9 cellular contexts compared by ENCODE assay signal in the genomic region with DNA sequence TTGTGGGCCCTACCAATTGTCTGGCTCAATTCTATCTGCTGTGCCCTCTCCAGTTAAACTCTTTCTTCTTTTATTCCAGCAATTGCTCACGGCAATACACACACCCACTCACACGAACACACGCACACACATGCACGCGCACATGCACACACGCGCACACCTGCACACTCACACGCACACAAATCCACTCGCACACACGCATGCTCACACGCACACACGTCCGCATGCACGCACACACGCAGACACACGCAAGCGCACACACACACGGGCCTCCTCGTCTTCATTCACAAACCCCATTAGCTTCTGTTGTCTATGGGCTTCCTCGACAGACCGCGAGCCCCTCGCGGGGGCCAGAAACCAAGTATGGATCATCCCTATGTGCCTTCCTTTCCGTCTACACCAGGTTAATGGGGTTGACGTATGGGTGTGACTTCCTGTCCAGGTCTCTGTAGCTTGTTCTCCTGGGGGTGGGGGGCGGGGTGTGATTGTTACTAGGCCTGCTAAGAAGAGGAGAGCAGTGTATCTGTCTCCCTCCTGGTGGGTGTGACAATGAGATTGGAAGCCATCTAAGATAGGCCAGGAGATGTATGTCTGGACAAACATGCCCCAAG. TPM values are rescaled to one million over a fixed set of nuclear protein-coding genes. Genes with fewer than 3 reads are reported as not detected.
DNase-seq lines count a peak whose midpoint lies in the region; ATAC-seq and TF ChIP-seq lines count a peak whose summit lies in the region.
"Had no signal": no experiment of that assay in that cellular context is flagged by ENCODE, and none has a peak within 500 bp of the region (broad histone marks: within the 10 kb centered on the region; RNA-seq: fewer than 3 reads in every experiment).

No MANE protein-coding gene starts in this region.

- H3K27ac Mint-ChIP-seq in Calu3 (ENCODE audit: unreplicated experiment) (peak overlapping the region; percentile 33), T-cell (peak overlapping the region; percentile 80 to 86), progenitor cell of endocrine pancreas (peak overlapping the region; percentile 99)

- no peak for DNase-seq in Calu3
- DNase-seq in T-cell, result no peak
- DNase-seq in fibroblast of pulmonary artery (ENCODE audit: low read depth), result peak; percentile 15
- DNase-seq in progenitor cell of endocrine pancreas (ENCODE audit: low spot score, unreplicated experiment), result no peak
- DNase-seq in AG08395 (ENCODE audit: low spot score), result no peak
- DNase-seq in glomerular visceral epithelial cell (ENCODE audit: extremely low spot score), result no peak
- DNase-seq in NCI-H1048 (lab: John Stamatoyannopoulos, UW), result no peak
- DNase-seq: NCI-H526 treated with DMSO at 0.1 percent for 48 hours had no signal

- H3K4me1 Mint-ChIP-seq in Calu3 (ENCODE audit: low read depth, unreplicated experiment), result peaks cover 42% of the 10 kb centered on the region
- H3K4me1 Mint-ChIP-seq in T-cell, result peaks cover 37 to 47% (median 40%) of the 10 kb centered on the region in 3 donors
- peaks cover 29% of the 10 kb centered on the region for H3K4me1 Mint-ChIP-seq in progenitor cell of endocrine pancreas (ENCODE audit: low read depth)

- H3K27me3 Mint-ChIP-seq in Calu3 (ENCODE audit: unreplicated experiment) (no peaks in the 10 kb centered on the region), T-cell (no peaks in the 10 kb centered on the region), progenitor cell of endocrine pancreas (no peaks in the 10 kb centered on the region)

- TF ChIP-seq CTCF in Calu3 (IDR thresholded peaks at IDR 0.05; ENCODE audit: unreplicated experiment) (no peak), fibroblast of pulmonary artery (IDR thresholded peaks at IDR 0.05; ENCODE audit: low read length, missing control alignments) (no peak), progenitor cell of endocrine pancreas (IDR thresholded peaks at IDR 0.05; ENCODE audit: unreplicated experiment) (no peak)

- H3K4me3 Mint-ChIP-seq in Calu3 (ENCODE audit: low read depth, unreplicated experiment) (peak overlapping the region; percentile 74), T-cell (peak overlapping the region in 2 of 3 donors; percentile 56 to 75), progenitor cell of endocrine pancreas (ENCODE audit: low read depth) (peak overlapping the region; percentile 86)

- CTCF ChIA-PET in Calu3 (lab: Charles Lee) (interaction anchor here (0.6 kb wide), 2 partner anchors 37 to 138 kb away, joined by 3 to 4 read pairs; no protein-coding TSS in a partner anchor), T-cell (lab: Charles Lee) (no interaction called here)

- H3K4me3 ChIP-seq in fibroblast of pulmonary artery (replicated peaks; ENCODE audit: low read depth, low read length), result peak overlapping the region; percentile 61

- peaks cover 47% of the 10 kb centered on the region for H3K36me3 Mint-ChIP-seq in Calu3 (ENCODE audit: insufficient read depth, unreplicated experiment)
- H3K36me3 Mint-ChIP-seq in T-cell, result peaks cover 5% of the 10 kb centered on the region
- H3K36me3 Mint-ChIP-seq in progenitor cell of endocrine pancreas (ENCODE audit: insufficient read depth), result peaks cover 3% of the 10 kb centered on the region

- H3K9me3 Mint-ChIP-seq in Calu3 (ENCODE audit: low read depth, unreplicated experiment) (no peaks in the 10 kb centered on the region), T-cell (no peaks in the 10 kb centered on the region), progenitor cell of endocrine pancreas (ENCODE audit: low read depth) (no peaks in the 10 kb centered on the region)

- ATAC-seq in T-cell (replicated peaks in 1 of 4), result no peak
- no peak for ATAC-seq in HG03108 (IDR thresholded peaks at IDR 0.05; ENCODE audit: unreplicated experiment)

- intact Hi-C loops in Calu3 (cut with micrococcal nuclease; ENCODE audit: unreplicated experiment), result loop anchor here (2.0 kb wide), 1 partner anchor 51 kb away; no protein-coding TSS in a partner anchor

- BruUV-seq in Calu3 (replicated peaks; lab: Mats Ljungman, UMichigan), result no TSS peak

- POLR2A ChIA-PET in T-cell (lab: Charles Lee), result no interaction called here

RNA-seq across cellular contexts. Expression of gene CTF1, which starts 0.7 kb away (rescaled TPM):
- total RNA-seq in Calu3 (2022) (1.9 and 2.3 TPM in 2 replicates), T-cell (under 1 TPM in 3 of 5 donors, not detected in 2; 0.38 to 0.47 (median 0.39) TPM), progenitor cell of endocrine pancreas (4.5 and 5.1 TPM in 2 replicates)

RNA-seq across cellular contexts. Expression of gene BCL7C, which starts 1.8 kb away (rescaled TPM):
- total RNA-seq in Calu3 (2022) (22.5 and 26.6 TPM in 2 replicates), T-cell (10 to 100 TPM; 21.0 to 31.9 (median 26.9) TPM), progenitor cell of endocrine pancreas (33.2 and 34.2 TPM in 2 replicates)

RNA-seq across cellular contexts. Expression of gene FBXL19, which starts 27.7 kb away (rescaled TPM):
- total RNA-seq in Calu3 (2022), result 43.2 and 45.7 TPM in 2 replicates
- total RNA-seq in T-cell, result 10 to 100 TPM; 11.5 to 22.0 (median 18.1) TPM
- total RNA-seq in progenitor cell of endocrine pancreas, result 65.6 and 66.8 TPM in 2 replicates

RNA-seq across cellular contexts. Expression of gene ORAI3, which starts 53.2 kb away (rescaled TPM):
- total RNA-seq in Calu3 (2022) (14.7 and 15.4 TPM in 2 replicates), T-cell (10 to 100 TPM in 3 of 5 donors, 1 to 10 TPM in 2; 6.6 to 22.3 (median 20.8) TPM), progenitor cell of endocrine pancreas (19.1 and 19.5 TPM in 2 replicates)

Comparison
In these comparisons a context has a peak if more than half of its experiments do, and no peak if none do; other contexts are left out.
1. H3K27ac Mint-ChIP-seq: peak in every context shown above with its lines; median percentile 99 in progenitor cell of endocrine pancreas; 83 in T-cell; 33 in Calu3.